ENCODE assay signal across 14 cellular contexts in genomic region chr10:52318136-52318810, GRCh38. TPM values are rescaled to one million over a fixed set of nuclear protein-coding genes. Genes with fewer than 3 reads are reported as not detected.
DNase-seq lines count a peak whose midpoint lies in the region; TF ChIP-seq lines count a peak whose summit lies in the region.
"Had no signal": no experiment of that assay in that cellular context is flagged by ENCODE, and none has a peak within 500 bp of the region (broad histone marks: within the 10 kb centered on the region; RNA-seq: fewer than 3 reads in every experiment).

No MANE protein-coding gene starts in this region.

- H3K4me1 Mint-ChIP-seq in mesothelial cell of epicardium: peaks cover 28% of the 10 kb centered on the region

- TF ChIP-seq CTCF in AG04450 (IDR thresholded peaks at IDR 0.05; ENCODE audit: low read depth, low read length) (no peak), choroid plexus epithelial cell (conservative IDR thresholded peaks at IDR 0.05; ENCODE audit: low read depth, low read length) (no peak), mesothelial cell of epicardium (IDR thresholded peaks at IDR 0.05; ENCODE audit: unreplicated experiment) (no peak)

- POLR2A ChIA-PET in AG04450 (lab: Yijun Ruan, JAX): interaction anchor here (1.6 kb wide), 1 partner anchor 169 kb away, joined by 4 read pairs; no protein-coding TSS in a partner anchor

- H3K4me3 Mint-ChIP-seq in mesothelial cell of epicardium: no peak overlapping the region
- H3K4me3 Mint-ChIP-seq: activated CD4-positive, alpha-beta memory T cell treated with anti-CD3 and anti-CD28 coated beads, Interleukin-2, amount 10 ng/mL, durations not matched to agents 7 days and 5 days; T-helper 2 cell treated with Interferon-gamma antibody and Interleukin-4, amounts not matched to agents 5 μg/mL and 100 μg/mL, for 36 hours had no signal

- DNase-seq in AG04450 (ENCODE audit: low read depth, low spot score) (no peak), HT1080 (ENCODE audit: low read depth) (peak; percentile 55), choroid plexus epithelial cell (ENCODE audit: low read depth) (peak; percentile 66), mesothelial cell of epicardium (ENCODE audit: low spot score in 2 of 2, unreplicated experiment in 2 of 2) (no peak), UCSD-AML1 (lab: John Stamatoyannopoulos, UW; ENCODE audit: unreplicated experiment) (no peak), SKM-1 (lab: John Stamatoyannopoulos, UW; ENCODE audit: unreplicated experiment) (no peak)
- DNase-seq in stimulated activated CD4-positive, alpha-beta T cell treated with anti-CD3 and anti-CD28 coated beads, Interleukin-4, amount 100 ng/mL, for 24 hours: no peak
- no peak for DNase-seq in activated effector memory CD4-positive, alpha-beta T cell treated with Interleukin-2 at 50 U/mL for 16 hours
- DNase-seq: activated CD4-positive, alpha-beta memory T cell treated with anti-CD3 and anti-CD28 coated beads, Interleukin-2, amount 10 ng/mL, durations not matched to agents 7 days and 5 days; activated effector memory CD4-positive, alpha-beta T cell treated with anti-CD3 and anti-CD28 coated beads, Interleukin-2, amount 50 U/mL, for 16 hours; erythroblast; kidney; NCI-H446 treated with DMSO at 0.1 percent for 48 hours had no signal

- peak overlapping the region; percentile 81 for H3K27ac Mint-ChIP-seq in mesothelial cell of epicardium
- H3K27ac Mint-ChIP-seq: activated CD4-positive, alpha-beta memory T cell treated with anti-CD3 and anti-CD28 coated beads, Interleukin-2, amount 10 ng/mL, durations not matched to agents 7 days and 5 days; T-helper 2 cell treated with Interferon-gamma antibody and Interleukin-4, amounts not matched to agents 5 μg/mL and 100 μg/mL, for 36 hours had no signal

- H3K27me3 Mint-ChIP-seq in mesothelial cell of epicardium (ENCODE audit: low read depth): peaks cover 44% of the 10 kb centered on the region

- H3K9me3 ChIP-seq in AG04450 (ENCODE audit: control insufficient read depth, insufficient read depth, low read length): peaks cover 2% of the 10 kb centered on the region; the same call in 1 of the 2 replicates

- H3K4me3 ChIP-seq in AG04450 (ENCODE audit: low read depth, low read length) (peak overlapping the region; percentile 17; the same call in 1 of the 2 replicates), choroid plexus epithelial cell (ENCODE audit: low read depth, low read length) (peak overlapping the region; percentile 9)

- no peaks in the 10 kb centered on the region for H3K27me3 ChIP-seq in AG04450 (ENCODE audit: control insufficient read depth, insufficient read depth, low read length)

- CTCF ChIA-PET in AG04450 (lab: Charles Lee): interaction anchor here (1.8 to 1.9 kb wide), 3 partner anchors 10 to 171 kb away, joined by 8 to 10 read pairs (median 9); no protein-coding TSS in a partner anchor

- H3K27ac ChIP-seq in AG04450 (ENCODE audit: low read depth, low read length): peak overlapping the region; percentile 82

- H3K9me3 Mint-ChIP-seq in mesothelial cell of epicardium: no peaks in the 10 kb centered on the region
- H3K9me3 Mint-ChIP-seq: T-helper 2 cell treated with Interferon-gamma antibody and Interleukin-4, amounts not matched to agents 5 μg/mL and 100 μg/mL, for 36 hours had no signal

- no peaks in the 10 kb centered on the region for H3K36me3 Mint-ChIP-seq in mesothelial cell of epicardium

RNA-seq across cellular contexts. Expression of gene DKK1, which starts 4.2 kb away (rescaled TPM):
- 21.9 and 35.2 TPM in 2 replicates for polyA plus RNA-seq in AG04450 (2011; rRNA removed)
- polyA minus RNA-seq in AG04450 (2011; rRNA and poly(A)+ RNA removed): 18.2 and 26.0 TPM in 2 replicates
- 0.17 TPM in 1 of 2 replicates, not detected in the other for total RNA-seq in HT1080 (2014; rRNA removed; shearing (Covaris generic))
- 0.28 TPM in 1 of 2 replicates, not detected in the other for polyA plus RNA-seq in HT1080 (2015; cell fraction: cytosol; rRNA removed)
- 0.17 TPM in 1 of 2 replicates, not detected in the other for polyA plus RNA-seq in HT1080 (2015; cell fraction: nucleus; rRNA removed)
- 12.7 to 13.3 TPM (median 13.0 TPM) in 3 replicates for total RNA-seq in mesothelial cell of epicardium
- total RNA-seq: activated CD4-positive, alpha-beta memory T cell treated with anti-CD3 and anti-CD28 coated beads, Interleukin-2, amount 10 ng/mL, durations not matched to agents 7 days and 5 days had no signal

Comparison
In these comparisons a context has a peak if more than half of its experiments do, and no peak if none do; other contexts are left out.
1. DNase-seq: peak in HT1080 (single experiment) and choroid plexus epithelial cell (single experiment); none in AG04450 (single experiment), mesothelial cell of epicardium (0 of 2), UCSD-AML1 (single experiment), SKM-1 (single experiment), stimulated activated CD4-positive, alpha-beta T cell treated with anti-CD3 and anti-CD28 coated beads, Interleukin-4, amount 100 ng/mL, for 24 hours (single experiment) and activated effector memory CD4-positive, alpha-beta T cell treated with Interleukin-2 at 50 U/mL for 16 hours (single experiment).
2. RNA of gene DKK1, which starts 4.2 kb away (total RNA-seq): 12.7 to 13.3 TPM in mesothelial cell of epicardium; 0.17 TPM in HT1080; every median in the first group is over 10 times any median in the second.